8 cellular contexts compared by ENCODE assay signal in the genomic region with DNA sequence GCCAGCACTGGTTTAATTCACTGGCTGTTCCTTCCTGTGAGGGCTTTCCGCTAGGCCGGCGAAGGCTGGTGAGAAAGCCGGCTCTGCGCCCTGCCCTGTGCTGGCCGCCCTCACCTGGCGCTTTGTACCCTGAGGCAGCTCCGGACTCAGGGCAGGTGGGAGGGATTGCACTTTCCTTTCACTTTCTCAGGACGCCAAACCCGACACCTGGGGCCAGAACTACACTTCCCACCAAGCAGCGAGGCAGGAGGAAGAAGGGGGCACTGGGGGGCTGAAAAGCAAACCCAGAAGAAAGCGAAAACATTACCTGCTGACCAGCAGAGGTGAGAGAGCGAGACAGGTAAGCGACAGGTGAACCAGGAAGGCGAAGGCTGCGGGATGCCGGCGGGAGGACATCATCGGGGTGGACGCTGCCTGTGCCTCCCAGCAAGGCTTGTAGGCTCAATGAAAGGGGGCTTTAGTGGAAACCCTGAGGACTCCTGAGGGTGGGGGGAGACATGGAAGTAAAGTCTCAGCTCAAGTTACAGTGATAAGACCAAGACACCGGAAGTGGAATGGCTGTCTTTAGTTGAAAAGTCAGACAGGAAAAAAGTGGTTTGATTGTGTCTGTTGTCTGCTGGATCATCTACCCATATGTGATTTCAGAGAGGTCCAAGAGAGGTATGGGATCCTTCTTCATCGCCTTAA. TPM values are rescaled to one million over a fixed set of nuclear protein-coding genes. Genes with fewer than 3 reads are reported as not detected.
DNase-seq lines count a peak whose midpoint lies in the region; TF ChIP-seq lines count a peak whose summit lies in the region.

A gene with protein sequence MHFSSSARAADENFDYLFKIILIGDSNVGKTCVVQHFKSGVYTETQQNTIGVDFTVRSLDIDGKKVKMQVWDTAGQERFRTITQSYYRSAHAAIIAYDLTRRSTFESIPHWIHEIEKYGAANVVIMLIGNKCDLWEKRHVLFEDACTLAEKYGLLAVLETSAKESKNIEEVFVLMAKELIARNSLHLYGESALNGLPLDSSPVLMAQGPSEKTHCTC (plus strand): TSS at position 181 of the 687 bp plus-strand sequence. CDS start 3,589 bp downstream, outside the sequence.

- H3K18ac ChIP-seq in trophoblast cell (ENCODE audit: low read length), result peak within 1 kb of the TSS; percentile 38

- no peak within 1 kb of the TSS for H2AK5ac ChIP-seq in trophoblast cell (ENCODE audit: low read length)

- H3K27ac Mint-ChIP-seq in Caco-2 (ENCODE audit: unreplicated experiment), result peak within 1 kb of the TSS; percentile 87

- no peak within 1 kb of the TSS for H2BK5ac ChIP-seq in trophoblast cell (ENCODE audit: low read depth, low read length, poor library complexity)

- H4K8ac ChIP-seq in trophoblast cell (ENCODE audit: low read depth, low read length), result peak within 1 kb of the TSS; percentile 66

- no peak within 1 kb of the TSS for H4K91ac ChIP-seq in trophoblast cell (ENCODE audit: low read depth, low read length)

- no peaks in the 10 kb centered on the region for H3K79me1 ChIP-seq in trophoblast cell (ENCODE audit: low read length)

- TF ChIP-seq CTCF in Caco-2 (IDR thresholded peaks at IDR 0.05; ENCODE audit: insufficient read depth in 1 of 2, low read depth in 1 of 2, low read length in 1 of 2, severe bottlenecking in 1 of 2, unreplicated experiment in 1 of 2), result no peak
- TF ChIP-seq CTCF in esophagus muscularis mucosa (IDR thresholded peaks at IDR 0.05), result no peak
- TF ChIP-seq CTCF in WERI-Rb-1 (IDR thresholded peaks at IDR 0.05; ENCODE audit: low read depth, low read length), result no peak

- peaks cover 16% of the 10 kb centered on the region for H3K4me1 Mint-ChIP-seq in Caco-2 (ENCODE audit: low read depth, unreplicated experiment)

- no peak within 1 kb of the TSS for H2BK120ac ChIP-seq in trophoblast cell (ENCODE audit: insufficient read depth, low read length, poor library complexity)

- no peak within 1 kb of the TSS for H3K14ac ChIP-seq in trophoblast cell (ENCODE audit: low read length)

- peaks cover 2% of the 10 kb centered on the region for H3K79me2 ChIP-seq in trophoblast cell (ENCODE audit: control insufficient read depth, insufficient read depth, low read length, poor library complexity)

- no peak within 1 kb of the TSS for H3K4ac ChIP-seq in trophoblast cell (ENCODE audit: low read depth, low read length)

- no peak for TF ChIP-seq EP300 in esophagus muscularis mucosa (IDR thresholded peaks at IDR 0.05)

- peak within 1 kb of the TSS; percentile 76 for H3K4me2 ChIP-seq in trophoblast cell (ENCODE audit: low read length)

- H3K9me3 ChIP-seq in Caco-2 (no peaks in the 10 kb centered on the region), esophagus muscularis mucosa (no peaks in the 10 kb centered on the region), trophoblast cell (ENCODE audit: insufficient read depth, low read depth, low read length) (no peaks in the 10 kb centered on the region), WERI-Rb-1 (ENCODE audit: severe bottlenecking) (no peaks in the 10 kb centered on the region)

- H3K27me3 ChIP-seq in Caco-2 (replicated peaks; ENCODE audit: control insufficient read depth, insufficient read depth, low read length) (no peaks in the 10 kb centered on the region), esophagus muscularis mucosa (peaks cover 0 to 28% (median 0%) of the 10 kb centered on the region in 4 donors), trophoblast cell (ENCODE audit: insufficient read depth, low read length) (no peaks in the 10 kb centered on the region), WERI-Rb-1 (ENCODE audit: insufficient read depth, low read depth, severe bottlenecking) (no peaks in the 10 kb centered on the region)

- H3K4me3 Mint-ChIP-seq in Caco-2 (ENCODE audit: unreplicated experiment), result peak within 1 kb of the TSS; percentile 98

- no peak within 1 kb of the TSS for H4K12ac ChIP-seq in trophoblast cell (ENCODE audit: low read depth, low read length)

- TF ChIP-seq POLR2A in esophagus muscularis mucosa (IDR thresholded peaks at IDR 0.05; ENCODE audit: low read depth), result no peak

- H3K9me3 Mint-ChIP-seq in Caco-2 (ENCODE audit: unreplicated experiment), result no peaks in the 10 kb centered on the region

- H3K9ac ChIP-seq in trophoblast cell (ENCODE audit: low read length), result no peak within 1 kb of the TSS

- no peaks in the 10 kb centered on the region for H3K36me3 Mint-ChIP-seq in Caco-2 (ENCODE audit: insufficient read depth, unreplicated experiment)

- no TSS peak for BruUV-seq in Caco-2 (replicated peaks; lab: Mats Ljungman, UMichigan)

- H3K4me3 ChIP-seq in Caco-2 (ENCODE audit: low read depth, low read length), result peak within 1 kb of the TSS; percentile 57
- peak within 1 kb of the TSS in 3 of 4 donors; percentile 31 to 50 (median 35) for H3K4me3 ChIP-seq in esophagus muscularis mucosa
- peak within 1 kb of the TSS; percentile 61 for H3K4me3 ChIP-seq in trophoblast cell (ENCODE audit: low read depth, low read length)
- H3K4me3 ChIP-seq in WERI-Rb-1 (ENCODE audit: low read depth, low read length), result no peak within 1 kb of the TSS

- no peak within 1 kb of the TSS for H2BK12ac ChIP-seq in trophoblast cell (ENCODE audit: low read length)

- H3K36me3 ChIP-seq in Caco-2 (ENCODE audit: control insufficient read depth, insufficient read depth, low read length) (no peaks in the 10 kb centered on the region), esophagus muscularis mucosa (no peaks in the 10 kb centered on the region), trophoblast cell (ENCODE audit: control insufficient read depth in 1 of 2, insufficient read depth in 2 of 2, low read length in 2 of 2) (no peaks in the 10 kb centered on the region), WERI-Rb-1 (no peaks in the 10 kb centered on the region)

- DNase-seq in Caco-2 (peak; percentile 68 to 72), NCI-H1417 treated with DMSO at 0.1 percent for 48 hours (lab: John Stamatoyannopoulos, UW) (peak; percentile 33), esophagus muscularis mucosa (ENCODE audit: extremely low spot score) (no peak), trophoblast cell (peak; percentile 79 to 85), NCI-H446 treated with DMSO at 0.1 percent for 48 hours (lab: John Stamatoyannopoulos, UW) (no peak), WERI-Rb-1 (no peak), NCI-H82 (lab: John Stamatoyannopoulos, UW) (no peak)
- peak; percentile 69 for DNase-seq in activated CD8-positive, alpha-beta memory T cell treated with anti-CD3 and anti-CD28 coated beads, Interleukin-2, amount 50 U/mL, for 48 hours

- H2AFZ ChIP-seq in trophoblast cell (ENCODE audit: insufficient read depth, low read length, poor library complexity), result peak within 1 kb of the TSS; percentile 58

- CTCF ChIA-PET in Caco-2 (lab: Charles Lee), result no interaction called here

- peaks cover 6% of the 10 kb centered on the region for H3K4me1 ChIP-seq in Caco-2
- peaks cover 5 to 6% (median 6%) of the 10 kb centered on the region in 4 donors for H3K4me1 ChIP-seq in esophagus muscularis mucosa
- peaks cover 3 to 5% of the 10 kb centered on the region in 2 experiments for H3K4me1 ChIP-seq in trophoblast cell (ENCODE audit: control insufficient read depth in 1 of 2, insufficient read depth in 2 of 2, low read length in 2 of 2)

- no peak within 1 kb of the TSS for H3K23ac ChIP-seq in trophoblast cell (ENCODE audit: low read length)

- H3K27ac ChIP-seq in esophagus muscularis mucosa (replicated peaks in 1 of 4) (no peak within 1 kb of the TSS), trophoblast cell (ENCODE audit: low read depth, low read length) (no peak within 1 kb of the TSS), WERI-Rb-1 (no peak within 1 kb of the TSS)

- POLR2A ChIA-PET in Caco-2 (lab: Charles Lee), result no interaction called here

- WGBS in esophagus muscularis mucosa, result 33% methylated on average over 22 of the region's 22 CpGs
- WGBS in trophoblast cell (ENCODE audit: extremely low coverage, insufficient coverage, insufficient read length), result no CpG with 5 or more reads among the region's 22 CpGs

- H3K27me3 Mint-ChIP-seq in Caco-2 (ENCODE audit: insufficient read depth, unreplicated experiment), result no peaks in the 10 kb centered on the region

- intact Hi-C loops in Caco-2 (cut with micrococcal nuclease; ENCODE audit: unreplicated experiment), result loop anchor here (5.0 kb wide), 1 partner anchor 73 kb away; the partner anchor contains the start of gene MKRN1
- intact Hi-C loops in esophagus muscularis mucosa (cut with DNase I), result no loop called here

RNA-seq across cellular contexts. Expression of the gene that starts here (rescaled TPM):
- total RNA-seq in Caco-2 (2022) (3.8 and 4.1 TPM in 2 replicates), esophagus muscularis mucosa (not detected)
- polyA plus RNA-seq in trophoblast cell (2013), result 0.90 and 0.96 TPM in 2 replicates

Comparison
In these comparisons a context has a peak if more than half of its experiments do, and no peak if none do; other contexts are left out.
1. DNase-seq: peak in Caco-2 (2 of 2), NCI-H1417 treated with DMSO at 0.1 percent for 48 hours (single experiment), activated CD8-positive, alpha-beta memory T cell treated with anti-CD3 and anti-CD28 coated beads, Interleukin-2, amount 50 U/mL, for 48 hours (single experiment) and trophoblast cell (2 of 2); none in esophagus muscularis mucosa (single experiment), NCI-H446 treated with DMSO at 0.1 percent for 48 hours (single experiment), WERI-Rb-1 (single experiment) and NCI-H82 (single experiment).